ENCODE assay signal across 1 cellular context in genomic region chr13:71618154-71618553, GRCh38.
TF ChIP-seq lines count a peak whose summit lies in the region.

No MANE protein-coding gene starts in this region.

TF ChIP-seq in HepG2, 621 proteins besides CTCF, POLR2A, EP300 and RAD21 (continued from another document):
- TF ChIP-seq ZC3H4 (CRISPR knock-in tag; IDR thresholded peaks at IDR 0.05; ENCODE audit: borderline replicate concordance) = no peak
TF ChIP-seq in HepG2: peak in this region for 0.
